In genomic region chr4:56048621-56049427, GRCh38 we compare ENCODE assay signal across 8 cellular contexts.
DNase-seq lines count a peak whose midpoint lies in the region; ATAC-seq, FAIRE-seq and TF ChIP-seq lines count a peak whose summit lies in the region.

No MANE protein-coding gene starts in this region.

- H2AK5ac ChIP-seq in trophoblast cell (ENCODE audit: low read length): no peak overlapping the region

- no peaks in the 10 kb centered on the region for H3K9me3 Mint-ChIP-seq in activated naive CD8-positive, alpha-beta T cell treated with anti-CD3 and anti-CD28 coated beads for 36 hours

- no peaks in the 10 kb centered on the region for H3K36me3 ChIP-seq in HUES6 (ENCODE audit: control insufficient read depth, insufficient read depth, low read length)
- no peaks in the 10 kb centered on the region for H3K36me3 ChIP-seq in PC-3 (ENCODE audit: low read depth, low read length)
- no peaks in the 10 kb centered on the region for H3K36me3 ChIP-seq in trophoblast cell (ENCODE audit: control insufficient read depth in 1 of 2, insufficient read depth in 2 of 2, low read length in 2 of 2)

- H3K4me2 ChIP-seq in PC-3 (ENCODE audit: low read length) (peak overlapping the region; percentile 96), trophoblast cell (ENCODE audit: low read length) (peak overlapping the region; percentile 91)

- peak overlapping the region; percentile 91 for H2BK120ac ChIP-seq in trophoblast cell (ENCODE audit: insufficient read depth, low read length, poor library complexity)

- H3K9me3 ChIP-seq in HUES6 (ENCODE audit: control insufficient read depth, insufficient read depth, low read depth, low read length) (no peaks in the 10 kb centered on the region), PC-3 (ENCODE audit: low read length) (no peaks in the 10 kb centered on the region), trophoblast cell (ENCODE audit: insufficient read depth, low read depth, low read length) (no peaks in the 10 kb centered on the region)

- H3K23ac ChIP-seq in trophoblast cell (ENCODE audit: low read length): no peak overlapping the region

- BruUV-seq in PC-3 (replicated peaks; lab: Mats Ljungman, UMichigan): no TSS peak

- H3K27ac ChIP-seq in HUES6 (ENCODE audit: low read depth, low read length) (peak overlapping the region; percentile 2; the same call in 1 of the 2 replicates), PC-3 (ENCODE audit: low read length) (no peak overlapping the region), trophoblast cell (ENCODE audit: low read depth, low read length) (peak overlapping the region; percentile 81)

- CTCF ChIA-PET in PC-3 (lab: Charles Lee): interaction anchor here (0.6 kb wide), 1 partner anchor 788 kb away, joined by 3 read pairs; no protein-coding TSS in a partner anchor

- H3F3A ChIP-seq in PC-3 (ENCODE audit: low read length, unreplicated experiment): no peaks in the 10 kb centered on the region

- H3K27me3 ChIP-seq in HUES6 (ENCODE audit: control insufficient read depth, insufficient read depth, low read length): no peaks in the 10 kb centered on the region; the same call in 1 of the 2 replicates
- H3K27me3 ChIP-seq in PC-3 (ENCODE audit: low read length): peaks cover 33% of the 10 kb centered on the region
- H3K27me3 ChIP-seq in trophoblast cell (ENCODE audit: insufficient read depth, low read length): no peaks in the 10 kb centered on the region

- H3K79me2 ChIP-seq in PC-3 (ENCODE audit: low read length): no peaks in the 10 kb centered on the region
- peaks cover 10% of the 10 kb centered on the region for H3K79me2 ChIP-seq in trophoblast cell (ENCODE audit: control insufficient read depth, insufficient read depth, low read length, poor library complexity)

- H2BK5ac ChIP-seq in trophoblast cell (ENCODE audit: low read depth, low read length, poor library complexity): peak overlapping the region; percentile 84

- in situ Hi-C loops in G401 (cut with HindIII; ENCODE audit: low sequenced_read_pairs): no loop called here

- peak overlapping the region; percentile 87 for H3K4ac ChIP-seq in trophoblast cell (ENCODE audit: low read depth, low read length)

- peak overlapping the region; percentile 67 for H4K12ac ChIP-seq in trophoblast cell (ENCODE audit: low read depth, low read length)

- H3K14ac ChIP-seq in trophoblast cell (ENCODE audit: low read length): peak overlapping the region; percentile 76

- H2BK12ac ChIP-seq in trophoblast cell (ENCODE audit: low read length): peak overlapping the region; percentile 91

- peaks cover 9% of the 10 kb centered on the region for H3K79me1 ChIP-seq in trophoblast cell (ENCODE audit: low read length)

- peaks cover 12% of the 10 kb centered on the region for H3K4me1 Mint-ChIP-seq in activated naive CD8-positive, alpha-beta T cell treated with anti-CD3 and anti-CD28 coated beads for 36 hours

- POLR2A ChIA-PET in PC-3 (lab: Charles Lee; ENCODE audit: unreplicated experiment): no interaction called here

- H3K36me3 Mint-ChIP-seq in activated naive CD8-positive, alpha-beta T cell treated with anti-CD3 and anti-CD28 coated beads for 36 hours: no peaks in the 10 kb centered on the region

- peak overlapping the region; percentile 95 for H3K18ac ChIP-seq in trophoblast cell (ENCODE audit: low read length)

- peaks cover 66% of the 10 kb centered on the region for H3K27me3 Mint-ChIP-seq in activated naive CD8-positive, alpha-beta T cell treated with anti-CD3 and anti-CD28 coated beads for 36 hours

- H3K4me3 ChIP-seq in HUES6 (ENCODE audit: low read depth, low read length) (peak overlapping the region; percentile 77), PC-3 (ENCODE audit: low read length) (peak overlapping the region; percentile 79), trophoblast cell (ENCODE audit: low read depth, low read length) (peak overlapping the region; percentile 85)

- no peaks in the 10 kb centered on the region for H4K20me1 ChIP-seq in PC-3 (ENCODE audit: low read length)

- peak; percentile 24; the same call in 1 of the 2 replicates for TF ChIP-seq CTCF in PC-3 (conservative IDR thresholded peaks at IDR 0.05; ENCODE audit: low read depth, low read length)

- peak overlapping the region; percentile 92 for H4K91ac ChIP-seq in trophoblast cell (ENCODE audit: low read depth, low read length)

- no CpG with 5 or more reads among the region's 82 CpGs for whole genome bisulfite sequencing in trophoblast cell (ENCODE audit: extremely low coverage, insufficient coverage, insufficient read length)

- peak overlapping the region; percentile 61 for H3K4me3 Mint-ChIP-seq in activated naive CD8-positive, alpha-beta T cell treated with anti-CD3 and anti-CD28 coated beads for 36 hours

- peak overlapping the region; percentile 95 for H4K8ac ChIP-seq in trophoblast cell (ENCODE audit: low read depth, low read length)

- FAIRE-seq in RCC 7860 (lab: Jason Lieb, UNC): no peak

- DNase-seq in G401 (ENCODE audit: low spot score) (peak; percentile 65), PC-3 (peak; percentile 61), left cardiac atrium (peak; percentile 53), trophoblast cell (peak; percentile 17 to 66), RCC 7860 (ENCODE audit: low spot score) (no peak)
- DNase-seq in activated naive CD8-positive, alpha-beta T cell treated with anti-CD3 and anti-CD28 coated beads for 36 hours: peak; percentile 72

- H3K4me1 ChIP-seq in HUES6 (ENCODE audit: control insufficient read depth, insufficient read depth, low read length) (peaks cover 6% of the 10 kb centered on the region; the same call in 1 of the 2 replicates), PC-3 (ENCODE audit: insufficient read depth, low read length) (peaks cover 7% of the 10 kb centered on the region; the same call in 1 of the 2 replicates), trophoblast cell (ENCODE audit: control insufficient read depth in 1 of 2, insufficient read depth in 2 of 2, low read length in 2 of 2) (no peaks in the 10 kb centered on the region)

- intact Hi-C loops in PC-3 (cut with micrococcal nuclease): loop anchor here (5.0 kb wide), 2 partner anchors 102 to 253 kb away; partner anchors contain the start of gene CEP135
- intact Hi-C loops in left cardiac atrium (cut with DNase I): no loop called here

- peak; percentile 96 for ATAC-seq in GM21576 (IDR thresholded peaks at IDR 0.05; ENCODE audit: unreplicated experiment)
- peak; percentile 92 for ATAC-seq in PC-3
- ATAC-seq in left cardiac atrium: peak; percentile 94 to 96

- no peak overlapping the region for H3K27ac Mint-ChIP-seq in activated naive CD8-positive, alpha-beta T cell treated with anti-CD3 and anti-CD28 coated beads for 36 hours

- H2AFZ ChIP-seq in PC-3 (ENCODE audit: low read length) (peak overlapping the region; percentile 95), trophoblast cell (ENCODE audit: insufficient read depth, low read length, poor library complexity) (peak overlapping the region; percentile 97)

- H3K9me2 ChIP-seq in PC-3 (replicated peaks; ENCODE audit: low read length): no peaks in the 10 kb centered on the region

- H3K9ac ChIP-seq in HUES6 (ENCODE audit: low read length): peak overlapping the region; percentile 91
- H3K9ac ChIP-seq in PC-3 (ENCODE audit: low read length): no peak overlapping the region
- H3K9ac ChIP-seq in trophoblast cell (ENCODE audit: low read length): peak overlapping the region; percentile 90
